In genomic region chr17:13477180-13477611, GRCh38 we compare ENCODE assay signal across 21 cellular contexts.
A peak's percentile ranks its signal among the peaks of the same experiment; 100 is the strongest.
DNase-seq lines count a peak whose midpoint lies in the region; ATAC-seq and TF ChIP-seq lines count a peak whose summit lies in the region.
"Had no signal": no experiment of that assay in that cellular context is flagged by ENCODE, and none has a peak within 500 bp of the region (broad histone marks: within the 10 kb centered on the region; RNA-seq: fewer than 3 reads in every experiment).

No MANE protein-coding gene starts in this region.

- H3K36me3 ChIP-seq in IMR-90 (ENCODE audit: control insufficient read depth, insufficient read depth, low read length) (no peaks in the 10 kb centered on the region), brain microvascular endothelial cell (replicated peaks) (no peaks in the 10 kb centered on the region), MG63 (no peaks in the 10 kb centered on the region)
- H3K36me3 ChIP-seq: heart left ventricle, lower lobe of right lung, Peyer's patch had no signal

- H3K27me3 ChIP-seq in IMR-90 (ENCODE audit: control insufficient read depth, insufficient read depth, low read length), result 0 out of 2 replicates have a peak, but pooled peaks cover 1% of the 10 kb centered on the region
- H3K27me3 ChIP-seq in brain microvascular endothelial cell (replicated peaks), result no peaks in the 10 kb centered on the region
- no peaks in the 10 kb centered on the region for H3K27me3 ChIP-seq in MG63
- H3K27me3 ChIP-seq: heart left ventricle, Peyer's patch had no signal

- H4K20me1 ChIP-seq in IMR-90 (ENCODE audit: insufficient read depth, low read length), result no peaks in the 10 kb centered on the region

- H4K91ac ChIP-seq in IMR-90 (ENCODE audit: insufficient read depth, low read depth, low read length), result no peak overlapping the region

- H3K9me3 ChIP-seq in IMR-90 (ENCODE audit: control insufficient read depth, insufficient read depth, low read length), result peaks cover 10% of the 10 kb centered on the region
- no peaks in the 10 kb centered on the region for H3K9me3 ChIP-seq in MG63

- no peak overlapping the region for H3K4me2 ChIP-seq in IMR-90 (ENCODE audit: low read depth, low read length)

- no peak overlapping the region for H4K8ac ChIP-seq in IMR-90 (ENCODE audit: low read depth in 2 of 2, low read length in 2 of 2)

- no peak overlapping the region for H4K5ac ChIP-seq in IMR-90 (ENCODE audit: low read depth, low read length)

- H2BK5ac ChIP-seq in IMR-90 (ENCODE audit: low read depth, low read length, poor library complexity, severe bottlenecking), result no peak overlapping the region

- no peak overlapping the region; the same call in 1 of the 2 replicates for H3K14ac ChIP-seq in IMR-90 (replicated peaks; ENCODE audit: low read depth, low read length)

- POLR2A ChIA-PET in IMR-90 (lab: Charles Lee; ENCODE audit: unreplicated experiment), result no interaction called here

- peak overlapping the region; percentile 48; the same call in 1 of the 2 replicates for H3K4ac ChIP-seq in IMR-90 (ENCODE audit: low read depth, low read length)

- H3K4me1 ChIP-seq in IMR-90 (ENCODE audit: control insufficient read depth, insufficient read depth, low read length), result peaks cover 6% of the 10 kb centered on the region
- H3K4me1 ChIP-seq: lower lobe of right lung, Peyer's patch had no signal

- H2AK5ac ChIP-seq in IMR-90 (ENCODE audit: low read depth, low read length), result no peak overlapping the region; the same call in 1 of the 2 replicates

- peak; percentile 61 for ATAC-seq in IMR-90 (ENCODE audit: low read depth)
- ATAC-seq in HG03565 (IDR thresholded peaks at IDR 0.05; ENCODE audit: unreplicated experiment), result no peak
- ATAC-seq: GM12878, heart left ventricle, lower lobe of right lung, sciatic nerve had no signal

- H3K56ac ChIP-seq in IMR-90 (ENCODE audit: extremely low read depth, insufficient read depth, low read length), result no peak overlapping the region

- DNase-seq in Daoy (ENCODE audit: low read depth) (peak; percentile 52), IMR-90 (peak; percentile 75), brain microvascular endothelial cell (peak; percentile 51), iris pigment epithelial cell (ENCODE audit: low read depth) (peak; percentile 86), NCI-H345 treated with DMSO at 0.1 percent for 48 hours (lab: John Stamatoyannopoulos, UW; ENCODE audit: unreplicated experiment) (no peak), MG63 (no peak)
- DNase-seq in activated T-cell treated with anti-CD3 and anti-CD28 coated beads, Interleukin-2, amount 50 U/mL, for 1 hour, result no peak
- DNase-seq: activated CD4-positive, alpha-beta T cell treated with anti-CD3 and anti-CD28 coated beads for 4 hours; activated CD8-positive, alpha-beta memory T cell treated with anti-CD3 and anti-CD28 coated beads, Interleukin-2, amount 50 U/mL, for 48 hours; aorta; COR-L47; dermis blood vessel endothelial cell; heart left ventricle; lower lobe of right lung; NCI-H1436 treated with DMSO at 0.1 percent for 48 hours; NCI-H82; Peyer's patch had no signal

- H2BK120ac ChIP-seq in IMR-90 (ENCODE audit: low read depth, low read length), result no peak overlapping the region

- no peak overlapping the region for H2AK9ac ChIP-seq in IMR-90 (replicated peaks; ENCODE audit: low read depth, low read length, poor library complexity)

- TF ChIP-seq CTCF in IMR-90 (conservative IDR thresholded peaks at IDR 0.05; ENCODE audit: low read depth, low read length) (no peak), brain microvascular endothelial cell (IDR thresholded peaks at IDR 0.05; ENCODE audit: low read depth, low read length, missing control alignments) (no peak)

- H3K9me1 ChIP-seq in IMR-90 (ENCODE audit: insufficient read depth, low read length), result no peaks in the 10 kb centered on the region

- peak overlapping the region; percentile 24 for H3K18ac ChIP-seq in IMR-90 (ENCODE audit: low read depth, low read length)

- BruUV-seq in IMR-90 (replicated peaks; lab: Mats Ljungman, UMichigan), result no TSS peak

- H3K4me3 ChIP-seq in IMR-90 (ENCODE audit: insufficient read depth, low read depth, low read length) (no peak overlapping the region), brain microvascular endothelial cell (ENCODE audit: low read depth, low read length) (no peak overlapping the region), MG63 (no peak overlapping the region)
- H3K4me3 ChIP-seq: GM12878, heart left ventricle, lower lobe of right lung, Peyer's patch had no signal

- intact Hi-C loops in IMR-90 (cut with micrococcal nuclease), result no loop called here

- no peak overlapping the region for H2AFZ ChIP-seq in IMR-90 (replicated peaks; ENCODE audit: low read length, poor library complexity)

- no peak overlapping the region for H3K23ac ChIP-seq in IMR-90 (ENCODE audit: low read depth, low read length)

- no peak overlapping the region; the same call in 2 of the 3 replicates for H2BK15ac ChIP-seq in IMR-90 (ENCODE audit: low read depth, low read length)

- H3K9ac ChIP-seq in IMR-90 (ENCODE audit: low read depth, low read length), result no peak overlapping the region

- no peaks in the 10 kb centered on the region for H3K79me1 ChIP-seq in IMR-90 (ENCODE audit: low read depth in 1 of 2, low read length in 2 of 2)

- dilution Hi-C loops in IMR-90 (cut with HindIII; ENCODE audit: low sequenced_read_pairs, unreplicated experiment), result no loop called here

- no peak for TF ChIP-seq RAD21 in IMR-90 (IDR thresholded peaks at IDR 0.05; ENCODE audit: low read length)

- no peak for TF ChIP-seq POLR2A in IMR-90 (IDR thresholded peaks at IDR 0.05; ENCODE audit: low read depth, low read length)

- in situ Hi-C loops in IMR-90 (cut with MboI; ENCODE audit: low sequenced_read_pairs), result no loop called here
- in situ Hi-C loops in brain microvascular endothelial cell (cut with HindIII; ENCODE audit: low pct_ligation_motif_present, low sequenced_read_pairs), result no loop called here

- CTCF ChIA-PET in IMR-90 (lab: Yijun Ruan, JAX), result no interaction called here

- 0 out of 2 replicates have a peak overlapping the region, but pooled peaks have one; percentile 11 for H2BK20ac ChIP-seq in IMR-90 (ENCODE audit: low read depth, low read length)

- H3K27ac ChIP-seq in IMR-90 (ENCODE audit: insufficient read depth, low read length) (no peak overlapping the region), brain microvascular endothelial cell (peak overlapping the region; percentile 54)
- H3K27ac ChIP-seq: epithelial cell of prostate, heart left ventricle, lower lobe of right lung, Peyer's patch had no signal

TF ChIP-seq in IMR-90, 13 proteins besides CTCF, POLR2A, EP300 and RAD21:
- peak; percentile 43; the same call in 1 of the 2 replicates for TF ChIP-seq CEBPB (IDR thresholded peaks at IDR 0.05; ENCODE audit: low read depth, low read length)
- TF ChIP-seq MAZ (IDR thresholded peaks at IDR 0.05; ENCODE audit: borderline replicate concordance, low read depth, low read length), result no peak
- peak; percentile 74 for TF ChIP-seq FOS (IDR thresholded peaks at IDR 0.05; ENCODE audit: low read depth, low read length)
- TF ChIP-seq MAFK (IDR thresholded peaks at IDR 0.05; ENCODE audit: low read depth, low read length), result no peak
- no peak for TF ChIP-seq ELK1 (IDR thresholded peaks at IDR 0.05; ENCODE audit: borderline replicate concordance, low read depth, low read length)
- TF ChIP-seq BHLHE40 (IDR thresholded peaks at IDR 0.05; ENCODE audit: low read depth, low read length), result 0 out of 2 replicates have a peak, but pooled peaks have one; percentile 47
TF ChIP-seq in IMR-90: peak in this region for 3.

Comparison
In these comparisons a context has a peak if more than half of its experiments do, and no peak if none do; other contexts are left out.
1. DNase-seq: peak in Daoy (single experiment), IMR-90 (single experiment), brain microvascular endothelial cell (single experiment) and iris pigment epithelial cell (single experiment); none in activated T-cell treated with anti-CD3 and anti-CD28 coated beads, Interleukin-2, amount 50 U/mL, for 1 hour (single experiment), NCI-H345 treated with DMSO at 0.1 percent for 48 hours (single experiment) and MG63 (single experiment).